In genomic region chr11:64848779-64849599, GRCh38 we compare ENCODE assay signal across 9 cellular contexts. TPM values are rescaled to one million over a fixed set of nuclear protein-coding genes. Genes with fewer than 3 reads are reported as not detected.
DNase-seq lines count a peak whose midpoint lies in the region; ATAC-seq and TF ChIP-seq lines count a peak whose summit lies in the region.
"Had no signal": no experiment of that assay in that cellular context is flagged by ENCODE, and none has a peak within 500 bp of the region (broad histone marks: within the 10 kb centered on the region; RNA-seq: fewer than 3 reads in every experiment).

No MANE protein-coding gene starts in this region.

- TF ChIP-seq CTCF in Calu3 (IDR thresholded peaks at IDR 0.05; ENCODE audit: unreplicated experiment) (peak; percentile 18), GM20000 (IDR thresholded peaks at IDR 0.05; ENCODE audit: extremely low read depth, missing control alignments) (peak; percentile 17)

- peak; percentile 76 for DNase-seq in Calu3
- DNase-seq in GM20000 (ENCODE audit: low spot score): no peak
- no peak for DNase-seq in activated CD8-positive, alpha-beta T cell treated with anti-CD3 and anti-CD28 coated beads, Interleukin-2, amount 10 ng/mL, durations not matched to agents 7 days and 5 days
- DNase-seq in memory B cell (ENCODE audit: low spot score in 2 of 2): peak; percentile 64 to 70
- DNase-seq in globus pallidus (ENCODE audit: low spot score): no peak
- DNase-seq in T1000 (lab: John Stamatoyannopoulos, UW): no peak
- DNase-seq in activated T-cell treated with anti-CD3 and anti-CD28 coated beads for 4 hours: no peak
- DNase-seq: MV-4-11 had no signal

- intact Hi-C loops in Calu3 (cut with micrococcal nuclease; ENCODE audit: unreplicated experiment): loop anchor here (5.0 to 10.0 kb wide), 3 partner anchors 148 to 266 kb away; partner anchors contain the start of genes ARL2, BATF2, TM7SF2 and ZNHIT2

- H3K4me1 Mint-ChIP-seq in Calu3 (ENCODE audit: low read depth, unreplicated experiment) (peaks cover 59% of the 10 kb centered on the region), memory B cell (peaks cover 51% of the 10 kb centered on the region)
- H3K4me1 Mint-ChIP-seq in activated CD8-positive, alpha-beta T cell treated with anti-CD3 and anti-CD28 coated beads, Interleukin-2, amount 10 ng/mL, durations not matched to agents 7 days and 5 days (ENCODE audit: low read depth): peaks cover 75% of the 10 kb centered on the region

- H3K9me3 Mint-ChIP-seq in Calu3 (ENCODE audit: low read depth, unreplicated experiment) (no peaks in the 10 kb centered on the region), memory B cell (no peaks in the 10 kb centered on the region)
- H3K9me3 Mint-ChIP-seq in activated CD8-positive, alpha-beta T cell treated with anti-CD3 and anti-CD28 coated beads, Interleukin-2, amount 10 ng/mL, durations not matched to agents 7 days and 5 days (ENCODE audit: insufficient read depth): no peaks in the 10 kb centered on the region

- ATAC-seq in activated CD8-positive, alpha-beta T cell treated with anti-CD3 and anti-CD28 coated beads, Interleukin-2, amount 10 ng/mL, durations not matched to agents 7 days and 5 days: no peak
- ATAC-seq in memory B cell (ENCODE audit: low read depth): peak; percentile 32
- no peak for ATAC-seq in GM18519 (IDR thresholded peaks at IDR 0.05; ENCODE audit: low FRiP score, unreplicated experiment)

- peaks cover 56% of the 10 kb centered on the region for H3K36me3 Mint-ChIP-seq in Calu3 (ENCODE audit: insufficient read depth, unreplicated experiment)
- peaks cover 23% of the 10 kb centered on the region for H3K36me3 Mint-ChIP-seq in activated CD8-positive, alpha-beta T cell treated with anti-CD3 and anti-CD28 coated beads, Interleukin-2, amount 10 ng/mL, durations not matched to agents 7 days and 5 days (ENCODE audit: low read depth)
- H3K36me3 Mint-ChIP-seq in memory B cell: peaks cover 3% of the 10 kb centered on the region

- no TSS peak for BruUV-seq in Calu3 (replicated peaks; lab: Mats Ljungman, UMichigan)

- POLR2A ChIA-PET in activated CD8-positive, alpha-beta T cell treated with anti-CD3 and anti-CD28 coated beads, Interleukin-2, amount 10 ng/mL, durations not matched to agents 7 days and 5 days (lab: Charles Lee): interaction anchor here (0.5 to 27.1 kb wide), 10 partner anchors 12 to 576 kb away, joined by 3 to 469 read pairs (median 4); partner anchors contain the start of genes EHD1 and ZNHIT2

- CTCF ChIA-PET in Calu3 (lab: Charles Lee): interaction anchor here (0.5 to 4.3 kb wide), 15 partner anchors 10 to 468 kb away, joined by 3 to 49 read pairs (median 4); partner anchors contain the start of genes ARL2, ATG2A, BATF2 and EHD1
- CTCF ChIA-PET in activated CD8-positive, alpha-beta T cell treated with anti-CD3 and anti-CD28 coated beads, Interleukin-2, amount 10 ng/mL, durations not matched to agents 7 days and 5 days (lab: Charles Lee): interaction anchor here (0.7 to 20.9 kb wide), 25 partner anchors 14 to 1194 kb away, joined by 3 to 491 read pairs (median 4); partner anchors contain the start of genes ARL2, EHD1, FAU and MRPL49

- H3K27me3 Mint-ChIP-seq in Calu3 (ENCODE audit: unreplicated experiment) (no peaks in the 10 kb centered on the region), memory B cell (no peaks in the 10 kb centered on the region)
- no peaks in the 10 kb centered on the region for H3K27me3 Mint-ChIP-seq in activated CD8-positive, alpha-beta T cell treated with anti-CD3 and anti-CD28 coated beads, Interleukin-2, amount 10 ng/mL, durations not matched to agents 7 days and 5 days (ENCODE audit: low read depth)

- H3K4me3 Mint-ChIP-seq in Calu3 (ENCODE audit: low read depth, unreplicated experiment) (no peak overlapping the region), memory B cell (peak overlapping the region; percentile 74)
- H3K4me3 Mint-ChIP-seq in activated CD8-positive, alpha-beta T cell treated with anti-CD3 and anti-CD28 coated beads, Interleukin-2, amount 10 ng/mL, durations not matched to agents 7 days and 5 days: no peak overlapping the region

- H3K27ac Mint-ChIP-seq in Calu3 (ENCODE audit: unreplicated experiment): peak overlapping the region; percentile 72
- H3K27ac Mint-ChIP-seq in activated CD8-positive, alpha-beta T cell treated with anti-CD3 and anti-CD28 coated beads, Interleukin-2, amount 10 ng/mL, durations not matched to agents 7 days and 5 days: peak overlapping the region; percentile 76
- peak overlapping the region; percentile 80 for H3K27ac Mint-ChIP-seq in memory B cell

RNA-seq across cellular contexts. Expression of gene CDC42BPG, which starts 4.5 kb away (rescaled TPM):
- 26.5 and 33.0 TPM in 2 replicates for total RNA-seq in Calu3 (2022)
- 1 to 10 TPM in 1 of 2 experiments, under 1 TPM in 1; 0.61 to 1.2 TPM for total RNA-seq in activated CD8-positive, alpha-beta T cell treated with anti-CD3 and anti-CD28 coated beads, Interleukin-2, amount 10 ng/mL, durations not matched to agents 7 days and 5 days

RNA-seq across cellular contexts. Expression of gene EHD1, which starts 29.4 kb away (rescaled TPM):
- total RNA-seq in Calu3 (2022): 92.8 and 101 TPM in 2 replicates
- total RNA-seq in activated CD8-positive, alpha-beta T cell treated with anti-CD3 and anti-CD28 coated beads, Interleukin-2, amount 10 ng/mL, durations not matched to agents 7 days and 5 days: 100 to 1,000 TPM; 145 to 150 TPM

RNA-seq across cellular contexts. Expression of gene MEN1, which starts 38.6 kb away (rescaled TPM):
- 39.8 and 41.0 TPM in 2 replicates for total RNA-seq in Calu3 (2022)
- 10 to 100 TPM; 32.9 to 34.0 TPM for total RNA-seq in activated CD8-positive, alpha-beta T cell treated with anti-CD3 and anti-CD28 coated beads, Interleukin-2, amount 10 ng/mL, durations not matched to agents 7 days and 5 days

RNA-seq across cellular contexts. Expression of gene MAP4K2, which starts 46.0 kb away (rescaled TPM):
- 17.0 and 17.4 TPM in 2 replicates for total RNA-seq in Calu3 (2022)
- total RNA-seq in activated CD8-positive, alpha-beta T cell treated with anti-CD3 and anti-CD28 coated beads, Interleukin-2, amount 10 ng/mL, durations not matched to agents 7 days and 5 days: 10 to 100 TPM; 84.2 to 90.2 TPM

Comparison
In these comparisons a context has a peak if more than half of its experiments do, and no peak if none do; other contexts are left out.
1. DNase-seq: peak in Calu3 (single experiment) and memory B cell (2 of 2); none in GM20000 (single experiment), activated CD8-positive, alpha-beta T cell treated with anti-CD3 and anti-CD28 coated beads, Interleukin-2, amount 10 ng/mL, durations not matched to agents 7 days and 5 days (single experiment), globus pallidus (single experiment), T1000 (single experiment) and activated T-cell treated with anti-CD3 and anti-CD28 coated beads for 4 hours (single experiment).
2. RNA of gene CDC42BPG, which starts 4.5 kb away (total RNA-seq): 26.5 to 33.0 TPM in Calu3; 0.61 to 1.2 TPM in activated CD8-positive, alpha-beta T cell treated with anti-CD3 and anti-CD28 coated beads, Interleukin-2, amount 10 ng/mL, durations not matched to agents 7 days and 5 days; every median in the first group is over 10 times any median in the second.
3. Peak in every context shown above with its lines, with median percentiles within 50 percentile points of each other: H3K27ac Mint-ChIP-seq.